Comparison of ENCODE assay signal across 18 cellular contexts in genomic region chr1:5742801-5743200, GRCh38.
DNase-seq lines count a peak whose midpoint lies in the region; ATAC-seq and TF ChIP-seq lines count a peak whose summit lies in the region.
"Had no signal": no experiment of that assay in that cellular context is flagged by ENCODE, and none has a peak within 500 bp of the region (broad histone marks: within the 10 kb centered on the region; RNA-seq: fewer than 3 reads in every experiment).

No MANE protein-coding gene starts in this region.

- DNase-seq in activated effector memory CD4-positive, alpha-beta T cell treated with anti-CD3 and anti-CD28 coated beads, Interleukin-2, amount 50 U/mL, for 16 hours: peak; percentile 63
- no peak for DNase-seq in activated effector memory CD4-positive, alpha-beta T cell treated with Interleukin-2 at 50 U/mL for 16 hours
- DNase-seq in glutamatergic neuron (no peak), neuronal stem cell (ENCODE audit: low spot score) (no peak), aorta (peak; percentile 31 to 57), NAMALWA (ENCODE audit: low spot score) (no peak)
- DNase-seq: DMS153, EL, HFFc6, NCI-H1092, NCI-H146, NCI-H2081 treated with DMSO at 0.1 percent for 48 hours, NCI-H510A treated with DMSO at 0.1 percent for 48 hours, SHP77 had no signal

- H3K4me1 Mint-ChIP-seq in glutamatergic neuron (ENCODE audit: low read depth, unreplicated experiment): peaks cover 3% of the 10 kb centered on the region

- no peaks in the 10 kb centered on the region for H3K27me3 Mint-ChIP-seq in glutamatergic neuron (ENCODE audit: unreplicated experiment)

- H2BK12ac ChIP-seq in neuronal stem cell (ENCODE audit: low read length): peak overlapping the region; percentile 60

- no peak overlapping the region for H3K4ac ChIP-seq in neuronal stem cell (ENCODE audit: low read length)

- H2AK5ac ChIP-seq in neuronal stem cell (ENCODE audit: low read depth, low read length): peak overlapping the region; percentile 85

- no peak overlapping the region for H3K4me2 ChIP-seq in neuronal stem cell (ENCODE audit: insufficient read depth, low read length, poor library complexity, severe bottlenecking)

- peaks cover 10% of the 10 kb centered on the region for H3K9me3 Mint-ChIP-seq in glutamatergic neuron (ENCODE audit: unreplicated experiment)

- H3K36me3 Mint-ChIP-seq in glutamatergic neuron (ENCODE audit: unreplicated experiment): no peaks in the 10 kb centered on the region
- H3K36me3 Mint-ChIP-seq: CD14-positive monocyte had no signal

- no CpG with 5 or more reads among the region's 14 CpGs for WGBS in neuronal stem cell (ENCODE audit: extremely low coverage in 2 of 2, insufficient read length in 2 of 2, insufficient replicate concordance in 1 of 2), 2 donors
- 85 to 86% methylated on average over 14 of the region's 14 CpGs for WGBS in aorta, 2 donors

- H3K4me3 ChIP-seq in neuronal stem cell (ENCODE audit: low read length in 2 of 2) (peak overlapping the region in 1 of 2 donors; percentile 51), aorta (ENCODE audit: low read length in 2 of 2) (no peak overlapping the region)

- peak overlapping the region; percentile 44 for H4K91ac ChIP-seq in neuronal stem cell (ENCODE audit: low read depth, low read length, poor library complexity)

- no peak overlapping the region for H2AFZ ChIP-seq in neuronal stem cell (ENCODE audit: low read length)

- H2BK15ac ChIP-seq in neuronal stem cell (ENCODE audit: low read length): peak overlapping the region; percentile 92

- ATAC-seq in aorta (ENCODE audit: low FRiP score) (no peak), HG02678 (IDR thresholded peaks at IDR 0.05; ENCODE audit: unreplicated experiment) (no peak), GM19035 (IDR thresholded peaks at IDR 0.05; ENCODE audit: unreplicated experiment) (no peak)
- ATAC-seq: Panc1 had no signal

- TF ChIP-seq CTCF in glutamatergic neuron (IDR thresholded peaks at IDR 0.05; ENCODE audit: partially characterized antibody, unreplicated experiment): no peak

- H2BK5ac ChIP-seq in neuronal stem cell (ENCODE audit: low read length): peak overlapping the region; percentile 66

- H2BK120ac ChIP-seq in neuronal stem cell (ENCODE audit: low read depth, low read length): no peak overlapping the region

- no peaks in the 10 kb centered on the region for H3K79me1 ChIP-seq in neuronal stem cell (ENCODE audit: low read depth, low read length)

- H3K36me3 ChIP-seq in neuronal stem cell (replicated peaks in 1 of 2; ENCODE audit: control insufficient read depth in 2 of 2, insufficient read depth in 2 of 2, low read length in 2 of 2) (no peaks in the 10 kb centered on the region), aorta (ENCODE audit: control insufficient read depth in 1 of 2, insufficient read depth in 2 of 2, low read length in 1 of 2) (no peaks in the 10 kb centered on the region)

- H3K27me3 ChIP-seq in neuronal stem cell (ENCODE audit: control insufficient read depth in 3 of 3, insufficient read depth in 3 of 3, low read depth in 1 of 3, low read length in 3 of 3): peaks cover 0 to 9% (median 0%) of the 10 kb centered on the region in 3 experiments
- no peaks in the 10 kb centered on the region for H3K27me3 ChIP-seq in aorta (ENCODE audit: control insufficient read depth in 1 of 2, insufficient read depth in 2 of 2, low read length in 1 of 2)

- H3K23ac ChIP-seq in neuronal stem cell (ENCODE audit: low read depth, low read length, poor library complexity): peak overlapping the region; percentile 13

- H3K27ac ChIP-seq in neuronal stem cell (replicated peaks; ENCODE audit: low read length) (no peak overlapping the region), aorta (ENCODE audit: low read depth in 1 of 2, low read length in 2 of 2) (no peak overlapping the region)

- peaks cover 0 to 6% of the 10 kb centered on the region in 2 donors for H3K9me3 ChIP-seq in neuronal stem cell (replicated peaks in 1 of 2; ENCODE audit: control insufficient read depth in 2 of 2, insufficient read depth in 1 of 2, low read depth in 1 of 2, low read length in 2 of 2)
- H3K9me3 ChIP-seq in aorta (ENCODE audit: control insufficient read depth, low read length): no peaks in the 10 kb centered on the region

- peak overlapping the region; percentile 51 for H3K14ac ChIP-seq in neuronal stem cell (ENCODE audit: low read length)

- peak overlapping the region; percentile 46 for H3K4me3 Mint-ChIP-seq in glutamatergic neuron (ENCODE audit: unreplicated experiment)
- H3K4me3 Mint-ChIP-seq: CD14-positive monocyte, HFFc6 had no signal

- H3K27ac Mint-ChIP-seq in glutamatergic neuron (ENCODE audit: unreplicated experiment): no peak overlapping the region
- H3K27ac Mint-ChIP-seq: CD14-positive monocyte, HFFc6 had no signal

- peaks cover 6 to 16% of the 10 kb centered on the region in 2 donors for H3K4me1 ChIP-seq in neuronal stem cell (ENCODE audit: control insufficient read depth in 2 of 2, insufficient read depth in 1 of 2, low read depth in 1 of 2, low read length in 2 of 2)
- no peaks in the 10 kb centered on the region for H3K4me1 ChIP-seq in aorta (ENCODE audit: control insufficient read depth in 1 of 2, insufficient read depth in 2 of 2, low read length in 2 of 2)

- intact Hi-C loops in aorta (cut with DNase I): no loop called here

- H4K8ac ChIP-seq in neuronal stem cell (ENCODE audit: low read depth, low read length): no peak overlapping the region

- no peak overlapping the region for H3K9ac ChIP-seq in neuronal stem cell (ENCODE audit: low read depth, low read length, poor library complexity)

- peak overlapping the region; percentile 78 for H3K18ac ChIP-seq in neuronal stem cell (ENCODE audit: low read length)

Comparison
In these comparisons a context has a peak if more than half of its experiments do, and no peak if none do; other contexts are left out.
1. DNase-seq: peak in activated effector memory CD4-positive, alpha-beta T cell treated with anti-CD3 and anti-CD28 coated beads, Interleukin-2, amount 50 U/mL, for 16 hours (single experiment) and aorta (2 of 2); none in activated effector memory CD4-positive, alpha-beta T cell treated with Interleukin-2 at 50 U/mL for 16 hours (single experiment), glutamatergic neuron (single experiment), neuronal stem cell (single experiment) and NAMALWA (single experiment).